8 cellular contexts compared by ENCODE assay signal in the genomic region with DNA sequence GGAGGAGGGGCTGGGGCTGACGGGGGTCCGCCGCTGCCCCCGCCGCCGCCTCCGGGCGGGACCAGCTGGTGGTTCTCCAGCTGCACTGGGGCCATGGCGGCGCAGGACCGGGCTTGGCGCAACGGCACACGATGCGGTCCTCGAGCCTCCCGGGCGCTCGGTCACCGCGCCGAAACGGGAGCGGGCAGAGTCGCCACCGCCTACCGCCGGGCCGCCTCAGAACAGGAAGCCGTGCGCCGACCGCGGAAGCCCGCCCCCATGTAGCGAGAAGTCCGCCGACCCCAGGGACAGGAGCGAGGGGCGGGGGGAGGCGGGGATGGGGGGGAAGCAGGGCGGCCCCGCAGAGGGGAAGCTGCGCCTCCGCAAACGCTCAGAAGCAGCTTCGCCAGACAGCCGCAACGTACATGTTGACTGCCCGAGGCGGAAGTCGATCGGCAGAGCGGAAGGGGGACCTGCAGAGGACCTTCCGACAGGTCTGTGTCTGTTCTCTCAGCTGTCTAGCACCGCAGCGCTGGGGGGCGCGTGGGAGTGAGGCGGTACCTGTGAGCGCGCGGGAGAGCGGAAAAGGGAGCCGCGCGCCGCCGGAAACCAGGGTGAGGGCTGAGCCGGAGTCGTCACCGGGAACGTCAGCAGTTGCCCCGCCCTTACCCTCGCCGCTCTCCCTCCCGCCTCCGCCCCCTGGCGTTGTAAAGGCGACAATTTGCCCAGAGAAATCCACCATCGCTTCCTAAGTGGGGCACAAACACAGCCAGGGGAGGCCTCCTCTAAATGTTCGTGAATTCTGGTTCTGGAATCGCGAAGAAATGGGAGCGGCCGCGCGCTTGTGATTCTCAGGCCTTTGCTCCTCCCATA. TPM values are rescaled to one million over a fixed set of nuclear protein-coding genes. Genes with fewer than 3 reads are reported as not detected.
A peak's percentile ranks its signal among the peaks of the same experiment; 100 is the strongest.
DNase-seq lines count a peak whose midpoint lies in the region; ATAC-seq, FAIRE-seq and TF ChIP-seq lines count a peak whose summit lies in the region.

TSS of gene MED14 (minus strand) at position 225 of the 852 bp plus-strand sequence. CDS start at position 95, 130 bp downstream.

- no peaks in the 10 kb centered on the region for H3K27me3 ChIP-seq in keratinocyte (ENCODE audit: control insufficient read depth, extremely low read depth, insufficient read depth, low read length)

- peak within 1 kb of the TSS; percentile 89 for H3K9ac ChIP-seq in keratinocyte (ENCODE audit: control insufficient read depth, extremely low read depth, insufficient read depth, low read length)

- DNase-seq in AML-193 (lab: John Stamatoyannopoulos, UW): peak; percentile 61 to 77
- DNase-seq in NCI-H446 (lab: John Stamatoyannopoulos, UW): peak; percentile 77 to 87
- peak; percentile 89 for DNase-seq in cerebellar cortex (ENCODE audit: low spot score)
- peak; percentile 49 for DNase-seq in keratinocyte (ENCODE audit: low read depth, low spot score)
- peak; percentile 81 for DNase-seq in stimulated activated CD4-positive, alpha-beta T cell treated with anti-CD3 and anti-CD28 coated beads, Interleukin-15, amount 100 ng/mL, for 1 hour (ENCODE audit: low read depth in 1 of 2, low spot score in 1 of 2)

- H3K4me1 ChIP-seq in keratinocyte (ENCODE audit: control insufficient read depth, extremely low read depth, insufficient read depth, low read length): peaks cover 15% of the 10 kb centered on the region

- H4K20me1 ChIP-seq in keratinocyte (ENCODE audit: control insufficient read depth, extremely low read depth, insufficient read depth, low read length): no peaks in the 10 kb centered on the region

- peak; percentile 35 to 81 (median 38) for TF ChIP-seq CTCF in keratinocyte (optimal IDR thresholded peaks at IDR 0.05 in 1 of 3, IDR thresholded peaks at IDR 0.05 in 1 of 3, conservative IDR thresholded peaks at IDR 0.05 in 1 of 3; ENCODE audit: extremely low read depth in 1 of 3, insufficient read depth in 2 of 3, low read length in 3 of 3)

- peak within 1 kb of the TSS; percentile 79 to 87 (median 81) for H3K4me3 ChIP-seq in keratinocyte (ENCODE audit: control insufficient read depth in 2 of 3, extremely low read depth in 1 of 3, insufficient read depth in 2 of 3, low read depth in 1 of 3, low read length in 3 of 3)

- H3K9me3 ChIP-seq in keratinocyte (ENCODE audit: control insufficient read depth, low read depth, low read length): no peaks in the 10 kb centered on the region

- dilution Hi-C loops in keratinocyte (cut with MboI; ENCODE audit: extremely low pct_ligation_motif_present, low sequenced_read_pairs): no loop called here

- H3K79me2 ChIP-seq in keratinocyte (ENCODE audit: control insufficient read depth, insufficient read depth, low read length): peaks cover 36% of the 10 kb centered on the region

- H3K9me1 ChIP-seq in keratinocyte (ENCODE audit: control insufficient read depth, extremely low read depth, insufficient read depth, low read length): no peaks in the 10 kb centered on the region

- ATAC-seq in GM19035 (IDR thresholded peaks at IDR 0.05; ENCODE audit: unreplicated experiment) (peak; percentile 90), HG03354 (IDR thresholded peaks at IDR 0.05; ENCODE audit: poor library complexity, severe bottlenecking, unreplicated experiment) (peak; percentile 93)
- peak; percentile 94 to 95 for ATAC-seq in activated CD4-positive, CD25-positive, alpha-beta regulatory T cell treated with anti-CD3 and anti-CD28 coated beads, Interleukin-2, amount 50 U/mL, for 24 hours

- peak within 1 kb of the TSS; percentile 91 for H3K4me2 ChIP-seq in keratinocyte (ENCODE audit: control insufficient read depth, extremely low read depth, insufficient read depth, low read depth, low read length)

- peak; percentile 49 for FAIRE-seq in keratinocyte (lab: Jason Lieb, UNC)

- no peaks in the 10 kb centered on the region for H3K36me3 ChIP-seq in keratinocyte (ENCODE audit: control insufficient read depth in 2 of 2, extremely low read depth in 1 of 2, insufficient read depth in 2 of 2, low read length in 2 of 2)

- peak within 1 kb of the TSS; percentile 90 for H3K27ac ChIP-seq in keratinocyte (ENCODE audit: control insufficient read depth, insufficient read depth, low read length)

- peak within 1 kb of the TSS; percentile 89 for H2AFZ ChIP-seq in keratinocyte (ENCODE audit: control insufficient read depth, low read length)

RNA-seq across cellular contexts. Expression of gene MED14, which starts in this region (rescaled TPM):
- polyA plus RNA-seq in keratinocyte: 19.9 to 28.0 TPM (median 25.9 TPM) in 3 replicates
- 12.1 TPM for polyA plus RNA-seq in keratinocyte (2011; ENCODE audit: low read depth)
- polyA plus RNA-seq in keratinocyte (2011; cell fraction: cytosol; rRNA removed): 20.6 and 31.4 TPM in 2 replicates
- 60.4 and 62.7 TPM in 2 replicates for polyA plus RNA-seq in keratinocyte (2011; cell fraction: nucleus; rRNA removed)
- 16.0 and 17.5 TPM in 2 replicates for polyA plus RNA-seq in keratinocyte (2012; ENCODE audit: low replicate concordance)
- 27.8 to 76.9 TPM (median 32.3 TPM) in 3 replicates for polyA minus RNA-seq in keratinocyte
- polyA minus RNA-seq in keratinocyte (2011; cell fraction: cytosol; rRNA and poly(A)+ RNA removed): 9.6 TPM
- polyA minus RNA-seq in keratinocyte (2011; cell fraction: nucleus; rRNA and poly(A)+ RNA removed): 31.7 and 62.0 TPM in 2 replicates

Comparison
In these comparisons a context has a peak if more than half of its experiments do, and no peak if none do; other contexts are left out.
1. Peak in every context shown above with its lines: DNase-seq, ATAC-seq, H3K4me3 ChIP-seq and H3K27ac ChIP-seq.